In genomic region chrX:41344053-41344452, GRCh38 we compare ENCODE assay signal across 21 cellular contexts. TPM values are rescaled to one million over a fixed set of nuclear protein-coding genes. Genes with fewer than 3 reads are reported as not detected.
DNase-seq lines count a peak whose midpoint lies in the region; ATAC-seq and TF ChIP-seq lines count a peak whose summit lies in the region.
"Had no signal": no experiment of that assay in that cellular context is flagged by ENCODE, and none has a peak within 500 bp of the region (broad histone marks: within the 10 kb centered on the region; RNA-seq: fewer than 3 reads in every experiment).

No MANE protein-coding gene starts in this region.

- peaks cover 26% of the 10 kb centered on the region for H3K4me1 Mint-ChIP-seq in activated naive CD4-positive, alpha-beta T cell treated with anti-CD3 and anti-CD28 coated beads, Interleukin-2, amount 50 U/mL, for 24 hours
- peaks cover 45 to 71% (median 59%) of the 10 kb centered on the region in 3 donors for H3K4me1 Mint-ChIP-seq in CD8-positive, alpha-beta memory T cell
- H3K4me1 Mint-ChIP-seq in T-helper 17 cell: peaks cover 17% of the 10 kb centered on the region
- peaks cover 13% of the 10 kb centered on the region for H3K4me1 Mint-ChIP-seq in stimulated activated effector memory CD8-positive, alpha-beta T cell treated with anti-CD3 and anti-CD28 coated beads, Interleukin-12 subunit alpha, Interleukin-12 subunit beta, amount 100 ng/mL, for 72 hours

- no peaks in the 10 kb centered on the region for H3K9me3 Mint-ChIP-seq in activated naive CD4-positive, alpha-beta T cell treated with anti-CD3 and anti-CD28 coated beads, Interleukin-2, amount 50 U/mL, for 24 hours
- H3K9me3 Mint-ChIP-seq in CD8-positive, alpha-beta memory T cell: no peaks in the 10 kb centered on the region
- no peaks in the 10 kb centered on the region for H3K9me3 Mint-ChIP-seq in stimulated activated effector memory CD8-positive, alpha-beta T cell treated with anti-CD3 and anti-CD28 coated beads, Interleukin-12 subunit alpha, Interleukin-12 subunit beta, amount 100 ng/mL, for 72 hours
- H3K9me3 Mint-ChIP-seq: CD4-positive, CD25-positive, alpha-beta regulatory T cell had no signal

- peaks cover 27% of the 10 kb centered on the region for H3K4me1 ChIP-seq in CD8-positive, alpha-beta memory T cell (ENCODE audit: insufficient read depth, low read length)
- no peaks in the 10 kb centered on the region for H3K4me1 ChIP-seq in A673 (ENCODE audit: insufficient read depth, low read length, poor library complexity, severe bottlenecking)
- H3K4me1 ChIP-seq: Caco-2 had no signal

- no peak for TF ChIP-seq CTCF in A673 (conservative IDR thresholded peaks at IDR 0.05; ENCODE audit: low read depth, low read length)

- H3K27ac Mint-ChIP-seq in activated naive CD4-positive, alpha-beta T cell treated with anti-CD3 and anti-CD28 coated beads, Interleukin-2, amount 50 U/mL, for 24 hours: peak overlapping the region; percentile 59
- H3K27ac Mint-ChIP-seq in CD8-positive, alpha-beta memory T cell: peak overlapping the region in 6 of 8 donors; percentile 5 to 63 (median 52)
- peak overlapping the region; percentile 83 for H3K27ac Mint-ChIP-seq in T-helper 17 cell
- H3K27ac Mint-ChIP-seq in stimulated activated effector memory CD8-positive, alpha-beta T cell treated with anti-CD3 and anti-CD28 coated beads, Interleukin-12 subunit alpha, Interleukin-12 subunit beta, amount 100 ng/mL, for 72 hours: peak overlapping the region; percentile 76

- POLR2A ChIA-PET in CD8-positive, alpha-beta memory T cell (lab: Charles Lee): no interaction called here
- POLR2A ChIA-PET in A673 (lab: Charles Lee; ENCODE audit: low non-redundant PET): no interaction called here

- H3K4me3 Mint-ChIP-seq in activated naive CD4-positive, alpha-beta T cell treated with anti-CD3 and anti-CD28 coated beads, Interleukin-2, amount 50 U/mL, for 24 hours: peak overlapping the region; percentile 39
- no peak overlapping the region for H3K4me3 Mint-ChIP-seq in CD8-positive, alpha-beta memory T cell
- peak overlapping the region; percentile 25 for H3K4me3 Mint-ChIP-seq in T-helper 17 cell
- H3K4me3 Mint-ChIP-seq in stimulated activated effector memory CD8-positive, alpha-beta T cell treated with anti-CD3 and anti-CD28 coated beads, Interleukin-12 subunit alpha, Interleukin-12 subunit beta, amount 100 ng/mL, for 72 hours: no peak overlapping the region

- H3K27me3 Mint-ChIP-seq in activated naive CD4-positive, alpha-beta T cell treated with anti-CD3 and anti-CD28 coated beads, Interleukin-2, amount 50 U/mL, for 24 hours: no peaks in the 10 kb centered on the region
- no peaks in the 10 kb centered on the region for H3K27me3 Mint-ChIP-seq in CD8-positive, alpha-beta memory T cell
- H3K27me3 Mint-ChIP-seq in T-helper 17 cell: no peaks in the 10 kb centered on the region
- H3K27me3 Mint-ChIP-seq: CD4-positive, CD25-positive, alpha-beta regulatory T cell had no signal

- ATAC-seq in T-helper 17 cell (no peak), HG03025 (IDR thresholded peaks at IDR 0.05; ENCODE audit: low FRiP score, unreplicated experiment) (no peak)
- ATAC-seq in stimulated activated effector memory CD8-positive, alpha-beta T cell treated with anti-CD3 and anti-CD28 coated beads, Interleukin-12 subunit alpha, Interleukin-12 subunit beta, amount 100 ng/mL, for 72 hours: no peak

- no peaks in the 10 kb centered on the region for H3K27me3 ChIP-seq in CD8-positive, alpha-beta memory T cell (ENCODE audit: insufficient read depth, low read length, poor library complexity, severe bottlenecking)
- H3K27me3 ChIP-seq in A673 (replicated peaks; ENCODE audit: insufficient read depth, low read depth, low read length, poor library complexity): no peaks in the 10 kb centered on the region

- H3K27ac ChIP-seq in CD8-positive, alpha-beta memory T cell (ENCODE audit: low read depth, low read length): no peak overlapping the region
- H3K27ac ChIP-seq in A673 (ENCODE audit: low read depth, low read length, poor library complexity, severe bottlenecking): no peak overlapping the region
- H3K27ac ChIP-seq: HL-60, KMS-11, PC-9 had no signal

- intact Hi-C loops in A673 (cut with micrococcal nuclease; ENCODE audit: unreplicated experiment): no loop called here

- no TSS peak for BruUV-seq in A673 (replicated peaks; lab: Mats Ljungman, UMichigan)

- DNase-seq in activated naive CD4-positive, alpha-beta T cell (lab: John Stamatoyannopoulos, UW): no peak
- DNase-seq in CD8-positive, alpha-beta memory T cell: no peak
- DNase-seq in T-helper 17 cell: no peak
- no peak for DNase-seq in stimulated activated effector memory CD8-positive, alpha-beta T cell treated with anti-CD3 and anti-CD28 coated beads, Interleukin-12 subunit alpha, Interleukin-12 subunit beta, amount 100 ng/mL, for 72 hours (ENCODE audit: low spot score in 2 of 2)
- no peak for DNase-seq in A673 (ENCODE audit: low spot score)
- DNase-seq: Caco-2; CD4-positive, CD25-positive, alpha-beta regulatory T cell; DND-41; GOT3; HCEC 1CT; NCI-H1092 treated with DMSO at 0.1 percent for 48 hours; NCI-H1436 treated with DMSO at 0.1 percent for 48 hours; NCI-H1930; NCI-H510A; PC-9; RPMI8226; SHP77 treated with DMSO at 0.1 percent for 48 hours had no signal

- H3K36me3 ChIP-seq in CD8-positive, alpha-beta memory T cell (ENCODE audit: insufficient read depth, low read length): peaks cover 75% of the 10 kb centered on the region
- H3K36me3 ChIP-seq in A673 (ENCODE audit: insufficient read depth, low read length, poor library complexity, severe bottlenecking): peaks cover 98% of the 10 kb centered on the region

- no peak overlapping the region for H3K4me3 ChIP-seq in CD8-positive, alpha-beta memory T cell (ENCODE audit: low read length)
- H3K4me3 ChIP-seq in A673 (ENCODE audit: low read depth, low read length, poor library complexity, severe bottlenecking): no peak overlapping the region
- H3K4me3 ChIP-seq: PC-9 had no signal

- H3K36me3 Mint-ChIP-seq in activated naive CD4-positive, alpha-beta T cell treated with anti-CD3 and anti-CD28 coated beads, Interleukin-2, amount 50 U/mL, for 24 hours: peaks cover 18% of the 10 kb centered on the region
- H3K36me3 Mint-ChIP-seq in CD8-positive, alpha-beta memory T cell: peaks cover 48 to 91% (median 49%) of the 10 kb centered on the region in 3 donors
- peaks cover 4% of the 10 kb centered on the region for H3K36me3 Mint-ChIP-seq in T-helper 17 cell (ENCODE audit: low read depth)
- H3K36me3 Mint-ChIP-seq in stimulated activated effector memory CD8-positive, alpha-beta T cell treated with anti-CD3 and anti-CD28 coated beads, Interleukin-12 subunit alpha, Interleukin-12 subunit beta, amount 100 ng/mL, for 72 hours: peaks cover 100% of the 10 kb centered on the region

- CTCF ChIA-PET in CD8-positive, alpha-beta memory T cell (lab: Charles Lee): no interaction called here
- CTCF ChIA-PET in A673 (lab: Charles Lee): no interaction called here

- H3K9me3 ChIP-seq in CD8-positive, alpha-beta memory T cell (ENCODE audit: low read length): no peaks in the 10 kb centered on the region
- H3K9me3 ChIP-seq in T-helper 17 cell (ENCODE audit: control insufficient read depth, low read length, poor library complexity, severe bottlenecking) (no peaks in the 10 kb centered on the region), A673 (ENCODE audit: low read depth, low read length, poor library complexity, severe bottlenecking) (no peaks in the 10 kb centered on the region)
- H3K9me3 ChIP-seq: Caco-2 had no signal

RNA-seq across cellular contexts. Expression of gene DDX3X, which starts 10.1 kb away (rescaled TPM):
- total RNA-seq in CD8-positive, alpha-beta memory T cell: 100 to 1,000 TPM; 354 to 357 TPM
- polyA plus RNA-seq in CD8-positive, alpha-beta memory T cell: 240 TPM
- 100 to 1,000 TPM; 795 to 944 TPM for total RNA-seq in T-helper 17 cell
- 408 and 454 TPM in 2 replicates for total RNA-seq in A673 (2021)

Comparison
In these comparisons a context has a peak if more than half of its experiments do, and no peak if none do; other contexts are left out.
1. H3K4me3 Mint-ChIP-seq: peak in activated naive CD4-positive, alpha-beta T cell treated with anti-CD3 and anti-CD28 coated beads, Interleukin-2, amount 50 U/mL, for 24 hours (single experiment) and T-helper 17 cell (single experiment); none in CD8-positive, alpha-beta memory T cell (0 of 7) and stimulated activated effector memory CD8-positive, alpha-beta T cell treated with anti-CD3 and anti-CD28 coated beads, Interleukin-12 subunit alpha, Interleukin-12 subunit beta, amount 100 ng/mL, for 72 hours (single experiment).
2. Peak in every context shown above with its lines, with median percentiles within 50 percentile points of each other: H3K27ac Mint-ChIP-seq.